In genomic region chr15:42890161-42890913, GRCh38 we compare ENCODE assay signal across 11 cellular contexts.
DNase-seq lines count a peak whose midpoint lies in the region; ATAC-seq and FAIRE-seq lines count a peak whose summit lies in the region.
"Had no signal": no experiment of that assay in that cellular context is flagged by ENCODE, and none has a peak within 500 bp of the region (broad histone marks: within the 10 kb centered on the region; RNA-seq: fewer than 3 reads in every experiment).

No MANE protein-coding gene starts in this region.

- DNase-seq in GM03348 (ENCODE audit: low spot score): peak; percentile 75
- DNase-seq in RCC 7860 (ENCODE audit: low spot score): peak; percentile 83
- peak; percentile 46 for DNase-seq in fibroblast of gingiva (ENCODE audit: low read depth)
- DNase-seq in non-pigmented ciliary epithelial cell (ENCODE audit: low read depth): peak; percentile 67
- DNase-seq in NCI-H526 treated with DMSO at 0.1 percent for 48 hours (lab: John Stamatoyannopoulos, UW): no peak
- DNase-seq in NCI-H1092 treated with DMSO at 0.1 percent for 48 hours (lab: John Stamatoyannopoulos, UW): no peak
- DNase-seq: DMS79 treated with DMSO at 0.1 percent for 48 hours, NCI-H1048, ovary had no signal

- no peak for ATAC-seq in HG03095 (IDR thresholded peaks at IDR 0.05; ENCODE audit: unreplicated experiment)
- no peak for ATAC-seq in GM21390 (IDR thresholded peaks at IDR 0.05; ENCODE audit: unreplicated experiment)

- no peak for FAIRE-seq in RCC 7860 (lab: Jason Lieb, UNC)

Comparison
In these comparisons a context has a peak if more than half of its experiments do, and no peak if none do; other contexts are left out.
1. DNase-seq: peak in GM03348 (single experiment), RCC 7860 (single experiment), fibroblast of gingiva (single experiment) and non-pigmented ciliary epithelial cell (single experiment); none in NCI-H526 treated with DMSO at 0.1 percent for 48 hours (single experiment) and NCI-H1092 treated with DMSO at 0.1 percent for 48 hours (single experiment).